9 cellular contexts compared by ENCODE assay signal in the genomic region with DNA sequence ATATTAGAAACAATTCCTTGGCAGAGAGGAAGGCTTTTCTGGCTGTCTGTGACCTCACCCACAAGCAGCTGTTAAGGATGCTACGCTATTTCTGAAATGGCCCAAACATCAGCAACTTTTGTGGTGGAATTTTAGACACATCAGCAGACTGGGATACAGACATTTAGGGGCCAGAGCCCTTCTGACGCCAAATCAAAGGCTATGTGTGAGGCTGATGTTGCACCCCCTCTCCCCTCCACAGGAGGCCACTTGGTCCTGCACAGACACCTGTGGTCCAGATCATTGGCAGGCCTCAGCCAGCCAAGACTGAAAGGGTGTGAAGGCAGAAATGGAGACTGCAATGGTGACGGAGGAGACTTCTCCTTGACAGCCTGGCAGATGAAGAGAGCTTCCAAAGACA. TPM values are rescaled to one million over a fixed set of nuclear protein-coding genes. Genes with fewer than 3 reads are reported as not detected.
"Had no signal": no experiment of that assay in that cellular context is flagged by ENCODE, and none has a peak within 500 bp of the region (broad histone marks: within the 10 kb centered on the region; RNA-seq: fewer than 3 reads in every experiment).

No MANE protein-coding gene starts in this region.

- H3K9ac ChIP-seq: GM23248 had no signal

- H2AFZ ChIP-seq: GM23248 had no signal

- H3K4me3 ChIP-seq: GM23248, K562 had no signal

- DNase-seq: GM23248, GOT3, H7, HCEC 1CT, IMR-90 had no signal

- H3K27ac ChIP-seq: GM23248 had no signal

- FAIRE-seq: HTR-8/SVneo, K562 had no signal

- ATAC-seq: K562 had no signal

RNA-seq across cellular contexts. Expression of gene RXRG, which starts 9.3 kb away (rescaled TPM):
- total RNA-seq: GM23248, H4, HT-29, IMR-90, K562 had no signal
- polyA plus RNA-seq: GM23248, IMR-90, K562 had no signal
